In genomic region chr12:56695327-56696101, GRCh38 we compare ENCODE assay signal across 18 cellular contexts. TPM values are rescaled to one million over a fixed set of nuclear protein-coding genes. Genes with fewer than 3 reads are reported as not detected.
A peak's percentile ranks its signal among the peaks of the same experiment; 100 is the strongest.
DNase-seq lines count a peak whose midpoint lies in the region; ATAC-seq, FAIRE-seq and TF ChIP-seq lines count a peak whose summit lies in the region.
"Had no signal": no experiment of that assay in that cellular context is flagged by ENCODE, and none has a peak within 500 bp of the region (broad histone marks: within the 10 kb centered on the region; RNA-seq: fewer than 3 reads in every experiment).

No MANE protein-coding gene starts in this region.

- POLR2A ChIA-PET in activated CD4-positive, alpha-beta memory T cell treated with anti-CD3 and anti-CD28 coated beads, Interleukin-2, amount 10 ng/mL, durations not matched to agents 7 days and 5 days (lab: Charles Lee) = interaction anchor here (0.6 to 1.6 kb wide), 4 partner anchors 11 to 67 kb away, joined by 3 to 4 read pairs (median 4); partner anchors contain the start of gene NACA
- POLR2A ChIA-PET in HepG2 (lab: Yijun Ruan, JAX) = interaction anchor here (1.0 kb wide), 1 partner anchor 8 kb away, joined by 4 read pairs; the partner anchor contains the start of gene PTGES3

- H3K36me3 ChIP-seq in BLaER1 treated with 17β-estradiol and CSF1 and Interleukin-3, amounts not matched to agents 10 nM and 100 nM = no peaks in the 10 kb centered on the region
- H3K36me3 ChIP-seq in left lung (no peaks in the 10 kb centered on the region), HepG2 (replicated peaks in 1 of 2; ENCODE audit: control insufficient read depth in 1 of 2, insufficient read depth in 2 of 2, low read length in 2 of 2) (no peaks in the 10 kb centered on the region), H7 (replicated peaks; ENCODE audit: control insufficient read depth, insufficient read depth, low read length) (no peaks in the 10 kb centered on the region)
- H3K36me3 ChIP-seq: colonic mucosa, neutrophil, thoracic aorta had no signal

- no peaks in the 10 kb centered on the region for H3K9me3 Mint-ChIP-seq in nephron
- H3K9me3 Mint-ChIP-seq in activated CD4-positive, alpha-beta memory T cell treated with anti-CD3 and anti-CD28 coated beads, Interleukin-2, amount 10 ng/mL, durations not matched to agents 7 days and 5 days = peaks cover 2% of the 10 kb centered on the region
- H3K9me3 Mint-ChIP-seq: H9 had no signal

- H3K27me3 ChIP-seq in BLaER1 treated with 17β-estradiol and CSF1 and Interleukin-3, amounts not matched to agents 10 nM and 100 nM = no peaks in the 10 kb centered on the region
- no peaks in the 10 kb centered on the region for H3K27me3 ChIP-seq in left lung
- H3K27me3 ChIP-seq in HepG2 (ENCODE audit: control insufficient read depth in 1 of 2, insufficient read depth in 2 of 2, low read length in 2 of 2) = no peaks in the 10 kb centered on the region
- no peaks in the 10 kb centered on the region for H3K27me3 ChIP-seq in H7 (ENCODE audit: control insufficient read depth, insufficient read depth, low read length)
- H3K27me3 ChIP-seq: colonic mucosa, neutrophil had no signal

- no peaks in the 10 kb centered on the region for H3K36me3 Mint-ChIP-seq in nephron (ENCODE audit: low read depth)
- no peaks in the 10 kb centered on the region for H3K36me3 Mint-ChIP-seq in activated CD4-positive, alpha-beta memory T cell treated with anti-CD3 and anti-CD28 coated beads, Interleukin-2, amount 10 ng/mL, durations not matched to agents 7 days and 5 days (ENCODE audit: low read depth)

- TF ChIP-seq CTCF in HFF-Myc (IDR thresholded peaks at IDR 0.05; ENCODE audit: low read depth, low read length, missing control alignments) (no peak), VCaP (conservative IDR thresholded peaks at IDR 0.05) (no peak), nephron (IDR thresholded peaks at IDR 0.05; ENCODE audit: unreplicated experiment in 3 of 3) (no peak), left lung (IDR thresholded peaks at IDR 0.05) (no peak), HepG2 (CRISPR knock-in tag; IDR thresholded peaks at IDR 0.05) (no peak)

- peak overlapping the region in 2 of 3 experiments; percentile 42 to 60 for H3K4me3 Mint-ChIP-seq in nephron
- H3K4me3 Mint-ChIP-seq in activated CD4-positive, alpha-beta memory T cell treated with anti-CD3 and anti-CD28 coated beads, Interleukin-2, amount 10 ng/mL, durations not matched to agents 7 days and 5 days = no peak overlapping the region

- no TSS peak for BruUV-seq in HepG2 (replicated peaks; lab: Mats Ljungman, UMichigan)

- peak overlapping the region in 6 of 11 experiments; percentile 3 to 40 (median 12); a peak in 8 of 22 replicates for H3K9ac ChIP-seq in BLaER1 treated with 17β-estradiol and CSF1 and Interleukin-3, amounts not matched to agents 10 nM and 100 nM
- no peak overlapping the region for H3K9ac ChIP-seq in HepG2 (ENCODE audit: insufficient read depth, low read depth, low read length)

- DNase-seq in HFF-Myc (ENCODE audit: extremely low read depth, low read depth) (peak; percentile 48), left lung (no peak), HepG2 (ENCODE audit: low spot score) (no peak), H7 (no peak)
- DNase-seq in activated CD4-positive, alpha-beta memory T cell treated with anti-CD3 and anti-CD28 coated beads, Interleukin-2, amount 10 ng/mL, durations not matched to agents 7 days and 5 days = no peak
- DNase-seq: activated gamma-delta T cell treated with Interleukin-2 at 50 U/mL for 16 hours, anterior cingulate cortex, colonic mucosa, H9, mammary epithelial cell, MM.1S, NCI-H2081, NCI-H69 had no signal

- peak overlapping the region in 9 of 11 experiments; percentile 16 to 99 (median 50); a peak in 17 of 22 replicates for H3K27ac ChIP-seq in BLaER1 treated with 17β-estradiol and CSF1 and Interleukin-3, amounts not matched to agents 10 nM and 100 nM
- peak overlapping the region; percentile 32 for H3K27ac ChIP-seq in VCaP
- H3K27ac ChIP-seq in left lung = no peak overlapping the region
- H3K27ac ChIP-seq in HepG2 (ENCODE audit: extremely low read length, insufficient read depth, low read length) = no peak overlapping the region
- H3K27ac ChIP-seq: colonic mucosa, neutrophil, thoracic aorta had no signal

- TF ChIP-seq POLR2A in HepG2 (IDR thresholded peaks at IDR 0.05; ENCODE audit: insufficient read depth in 1 of 2, low read depth in 2 of 2, low read length in 2 of 2) = no peak

- H3K4me1 ChIP-seq in BLaER1 treated with 17β-estradiol and CSF1 and Interleukin-3, amounts not matched to agents 10 nM and 100 nM = peaks cover 18 to 49% (median 36%) of the 10 kb centered on the region in 10 experiments
- H3K4me1 ChIP-seq in left lung (peaks cover 0 to 14% of the 10 kb centered on the region in 2 donors), HepG2 (ENCODE audit: insufficient read depth, low read length) (no peaks in the 10 kb centered on the region)
- H3K4me1 ChIP-seq: colonic mucosa had no signal

- H3K27ac Mint-ChIP-seq in nephron = peak overlapping the region; percentile 92 to 96 (median 92)
- H3K27ac Mint-ChIP-seq in activated CD4-positive, alpha-beta memory T cell treated with anti-CD3 and anti-CD28 coated beads, Interleukin-2, amount 10 ng/mL, durations not matched to agents 7 days and 5 days = no peak overlapping the region
- H3K27ac Mint-ChIP-seq: H9 had no signal

- TF ChIP-seq RAD21 in HepG2 (CRISPR knock-in tag; IDR thresholded peaks at IDR 0.05) = no peak

- intact Hi-C loops in left lung (cut with DNase I) = no loop called here
- intact Hi-C loops in HepG2 (cut with micrococcal nuclease; ENCODE audit: unreplicated experiment) = no loop called here

- no peak overlapping the region for H2AFZ ChIP-seq in HepG2 (ENCODE audit: low read length)

- 84% methylated on average over 2 of the region's 2 CpGs for WGBS in HepG2 (ENCODE audit: low lambda C conversion rate)

- H3K4me1 Mint-ChIP-seq in nephron = peaks cover 18% of the 10 kb centered on the region
- peaks cover 4% of the 10 kb centered on the region for H3K4me1 Mint-ChIP-seq in activated CD4-positive, alpha-beta memory T cell treated with anti-CD3 and anti-CD28 coated beads, Interleukin-2, amount 10 ng/mL, durations not matched to agents 7 days and 5 days

- H3K79me2 ChIP-seq in HepG2 (ENCODE audit: insufficient read depth, low read length) = no peaks in the 10 kb centered on the region

- no peak for TF ChIP-seq EP300 in HepG2 (IDR thresholded peaks at IDR 0.05; ENCODE audit: low read depth in 2 of 2, low read length in 2 of 2)
- TF ChIP-seq EP300 in HepG2 (CRISPR knock-in tag; IDR thresholded peaks at IDR 0.05; ENCODE audit: borderline replicate concordance) = no peak

- FAIRE-seq in HepG2 (lab: Jason Lieb, UNC) = no peak

- H4K20me1 ChIP-seq in BLaER1 treated with 17β-estradiol and CSF1 and Interleukin-3, amounts not matched to agents 10 nM and 100 nM = no peaks in the 10 kb centered on the region
- no peaks in the 10 kb centered on the region for H4K20me1 ChIP-seq in HepG2 (ENCODE audit: insufficient read depth, low read length)

- CTCF ChIA-PET in activated CD4-positive, alpha-beta memory T cell treated with anti-CD3 and anti-CD28 coated beads, Interleukin-2, amount 10 ng/mL, durations not matched to agents 7 days and 5 days (lab: Charles Lee) = no interaction called here
- CTCF ChIA-PET in HepG2 (lab: Yijun Ruan, JAX; ENCODE audit: low intra/inter-chr PET ratio, low total read pairs) = no interaction called here

- H3K4me2 ChIP-seq in BLaER1 treated with 17β-estradiol and CSF1 and Interleukin-3, amounts not matched to agents 10 nM and 100 nM = peak overlapping the region in 4 of 11 experiments; percentile 11 to 25 (median 18); a peak in 3 of 22 replicates
- H3K4me2 ChIP-seq in HepG2 (ENCODE audit: low read depth, low read length) = no peak overlapping the region

- in situ Hi-C loops in HepG2 (cut with HindIII; ENCODE audit: extremely low pct_ligation_motif_present, low pct_unique_long_range_greater_than_20kb) = no loop called here

- ATAC-seq in left lung (no peak), HepG2 (no peak)

- peaks cover 0 to 8% (median 6%) of the 10 kb centered on the region in 11 experiments; a peak in 7 of 22 replicates for H3K9me3 ChIP-seq in BLaER1 treated with 17β-estradiol and CSF1 and Interleukin-3, amounts not matched to agents 10 nM and 100 nM (replicated peaks in 1 of 11)
- H3K9me3 ChIP-seq in left lung = no peaks in the 10 kb centered on the region
- no peaks in the 10 kb centered on the region for H3K9me3 ChIP-seq in HepG2 (ENCODE audit: low read length)
- H3K9me3 ChIP-seq: colonic mucosa, neutrophil, thoracic aorta had no signal

- H3K4me3 ChIP-seq in BLaER1 treated with 17β-estradiol and CSF1 and Interleukin-3, amounts not matched to agents 10 nM and 100 nM = no peak overlapping the region
- H3K4me3 ChIP-seq in HFF-Myc (replicated peaks; ENCODE audit: low read depth, low read length) (no peak overlapping the region), left lung (no peak overlapping the region), HepG2 (replicated peaks in 1 of 3; ENCODE audit: insufficient read depth in 1 of 3, low read depth in 2 of 3, low read length in 3 of 3) (no peak overlapping the region), H7 (ENCODE audit: insufficient read depth, low read depth, low read length) (no peak overlapping the region)
- H3K4me3 ChIP-seq: colonic mucosa, thoracic aorta had no signal

- no peaks in the 10 kb centered on the region for H3K27me3 Mint-ChIP-seq in nephron (ENCODE audit: low read depth)
- no peaks in the 10 kb centered on the region for H3K27me3 Mint-ChIP-seq in activated CD4-positive, alpha-beta memory T cell treated with anti-CD3 and anti-CD28 coated beads, Interleukin-2, amount 10 ng/mL, durations not matched to agents 7 days and 5 days

RNA-seq across cellular contexts. Expression of gene PTGES3, which starts 7.4 kb away (rescaled TPM):
- 100 to 1,000 TPM; 164 to 210 TPM for total RNA-seq in left lung
- 100 to 1,000 TPM; 240 to 241 TPM for total RNA-seq in activated CD4-positive, alpha-beta memory T cell treated with anti-CD3 and anti-CD28 coated beads, Interleukin-2, amount 10 ng/mL, durations not matched to agents 7 days and 5 days
- 159 and 290 TPM in 2 replicates for total RNA-seq in HepG2 (2016; rRNA removed; fragmentation: Illumina TruSeq; extraction: Trizol)
- 36.7 and 44.1 TPM in 2 replicates for total RNA-seq in HepG2 (2016; cell fraction: cytosol; rRNA removed; fragmentation: Illumina TruSeq; extraction: Trizol; ENCODE audit: low read depth)
- 170 and 269 TPM in 2 replicates for total RNA-seq in HepG2 (2016; cell fraction: insoluble cytoplasmic fraction; rRNA removed; fragmentation: Illumina TruSeq; extraction: Trizol)
- 155 and 168 TPM in 2 replicates for total RNA-seq in HepG2 (2016; cell fraction: membrane; rRNA removed; fragmentation: Illumina TruSeq; extraction: Trizol)
- 118 and 124 TPM in 2 replicates for total RNA-seq in HepG2 (2016; cell fraction: nucleus; rRNA removed; fragmentation: Illumina TruSeq; extraction: Trizol)
- 43.7 and 54.4 TPM in 2 replicates for polyA plus RNA-seq in HepG2 (2011; rRNA removed)
- polyA plus RNA-seq in HepG2 (2011; cell fraction: cytosol; rRNA removed) = 23.9 and 37.8 TPM in 2 replicates
- polyA plus RNA-seq in HepG2 (2011; cell fraction: nucleus; rRNA removed) = 16.1 and 21.1 TPM in 2 replicates
- polyA plus RNA-seq in HepG2 (2012) = 244 and 265 TPM in 2 replicates
- 58.0 and 58.7 TPM in 2 replicates for polyA plus RNA-seq in HepG2 (2016; cell fraction: cytosol; fragmentation: Illumina TruSeq; extraction: Trizol; ENCODE audit: low read depth)
- polyA plus RNA-seq in HepG2 (2016; cell fraction: insoluble cytoplasmic fraction; fragmentation: Illumina TruSeq; extraction: Trizol; ENCODE audit: low read depth) = 452 and 465 TPM in 2 replicates
- polyA plus RNA-seq in HepG2 (2016; cell fraction: membrane; fragmentation: Illumina TruSeq; extraction: Trizol; ENCODE audit: low read depth) = 140 and 145 TPM in 2 replicates
- 228 and 240 TPM in 2 replicates for polyA plus RNA-seq in HepG2 (2016; cell fraction: nucleus; fragmentation: Illumina TruSeq; extraction: Trizol; ENCODE audit: insufficient read depth, low read depth)
- 15.3 and 29.9 TPM in 2 replicates for polyA minus RNA-seq in HepG2 (2011; rRNA and poly(A)+ RNA removed; ENCODE audit: low replicate concordance)
- polyA minus RNA-seq in HepG2 (2011; cell fraction: cytosol; rRNA and poly(A)+ RNA removed) = 57.2 and 64.6 TPM in 2 replicates
- polyA minus RNA-seq in HepG2 (2011; cell fraction: nucleus; rRNA and poly(A)+ RNA removed) = 23.0 and 29.1 TPM in 2 replicates
- 167 and 189 TPM in 2 replicates for total RNA-seq in H7 (2014; rRNA removed; shearing (Covaris generic))

RNA-seq across cellular contexts. Expression of gene NACA, which starts 29.6 kb away (rescaled TPM):
- 100 to 1,000 TPM; 531 to 592 TPM for total RNA-seq in left lung
- total RNA-seq in activated CD4-positive, alpha-beta memory T cell treated with anti-CD3 and anti-CD28 coated beads, Interleukin-2, amount 10 ng/mL, durations not matched to agents 7 days and 5 days = 100 to 1,000 TPM; 826 to 860 TPM
- 1,700 and 2,295 TPM in 2 replicates for total RNA-seq in HepG2 (2016; rRNA removed; fragmentation: Illumina TruSeq; extraction: Trizol)
- 1,346 and 1,631 TPM in 2 replicates for total RNA-seq in HepG2 (2016; cell fraction: cytosol; rRNA removed; fragmentation: Illumina TruSeq; extraction: Trizol; ENCODE audit: low read depth)
- 1,693 and 2,342 TPM in 2 replicates for total RNA-seq in HepG2 (2016; cell fraction: insoluble cytoplasmic fraction; rRNA removed; fragmentation: Illumina TruSeq; extraction: Trizol)
- 2,301 and 2,703 TPM in 2 replicates for total RNA-seq in HepG2 (2016; cell fraction: membrane; rRNA removed; fragmentation: Illumina TruSeq; extraction: Trizol)
- 536 and 558 TPM in 2 replicates for total RNA-seq in HepG2 (2016; cell fraction: nucleus; rRNA removed; fragmentation: Illumina TruSeq; extraction: Trizol)
- polyA plus RNA-seq in HepG2 (2011; rRNA removed) = 688 and 799 TPM in 2 replicates
- polyA plus RNA-seq in HepG2 (2011; cell fraction: cytosol; rRNA removed) = 537 and 762 TPM in 2 replicates
- polyA plus RNA-seq in HepG2 (2011; cell fraction: nucleus; rRNA removed) = 98.1 and 131 TPM in 2 replicates
- polyA plus RNA-seq in HepG2 (2012) = 1,697 and 1,960 TPM in 2 replicates
- polyA plus RNA-seq in HepG2 (2016; cell fraction: cytosol; fragmentation: Illumina TruSeq; extraction: Trizol; ENCODE audit: low read depth) = 1,551 and 1,609 TPM in 2 replicates
- 1,930 and 2,097 TPM in 2 replicates for polyA plus RNA-seq in HepG2 (2016; cell fraction: insoluble cytoplasmic fraction; fragmentation: Illumina TruSeq; extraction: Trizol; ENCODE audit: low read depth)
- 2,028 and 2,269 TPM in 2 replicates for polyA plus RNA-seq in HepG2 (2016; cell fraction: membrane; fragmentation: Illumina TruSeq; extraction: Trizol; ENCODE audit: low read depth)
- 833 and 868 TPM in 2 replicates for polyA plus RNA-seq in HepG2 (2016; cell fraction: nucleus; fragmentation: Illumina TruSeq; extraction: Trizol; ENCODE audit: insufficient read depth, low read depth)
- polyA minus RNA-seq in HepG2 (2011; rRNA and poly(A)+ RNA removed; ENCODE audit: low replicate concordance) = 250 and 557 TPM in 2 replicates
- polyA minus RNA-seq in HepG2 (2011; cell fraction: cytosol; rRNA and poly(A)+ RNA removed) = 139 and 145 TPM in 2 replicates
- polyA minus RNA-seq in HepG2 (2011; cell fraction: nucleus; rRNA and poly(A)+ RNA removed) = 70.6 and 115 TPM in 2 replicates
- total RNA-seq in H7 (2014; rRNA removed; shearing (Covaris generic)) = 1,507 and 1,762 TPM in 2 replicates

RNA-seq across cellular contexts. Expression of gene ATP5F1B, which starts 49.7 kb away (rescaled TPM):
- total RNA-seq in left lung (100 to 1,000 TPM; 433 to 487 TPM), HepG2 (2016; rRNA removed; fragmentation: Illumina TruSeq; extraction: Trizol) (1,051 and 1,399 TPM in 2 replicates)
- total RNA-seq in activated CD4-positive, alpha-beta memory T cell treated with anti-CD3 and anti-CD28 coated beads, Interleukin-2, amount 10 ng/mL, durations not matched to agents 7 days and 5 days = 100 to 1,000 TPM; 529 to 549 TPM
- total RNA-seq in HepG2 (2016; cell fraction: cytosol; rRNA removed; fragmentation: Illumina TruSeq; extraction: Trizol; ENCODE audit: low read depth) = 224 and 228 TPM in 2 replicates
- total RNA-seq in HepG2 (2016; cell fraction: insoluble cytoplasmic fraction; rRNA removed; fragmentation: Illumina TruSeq; extraction: Trizol) = 1,021 and 1,411 TPM in 2 replicates
- 344 and 367 TPM in 2 replicates for total RNA-seq in HepG2 (2016; cell fraction: membrane; rRNA removed; fragmentation: Illumina TruSeq; extraction: Trizol)
- total RNA-seq in HepG2 (2016; cell fraction: nucleus; rRNA removed; fragmentation: Illumina TruSeq; extraction: Trizol) = 359 and 382 TPM in 2 replicates
- 985 and 1,180 TPM in 2 replicates for polyA plus RNA-seq in HepG2 (2011; rRNA removed)
- polyA plus RNA-seq in HepG2 (2011; cell fraction: cytosol; rRNA removed) = 961 and 1,057 TPM in 2 replicates
- 521 and 614 TPM in 2 replicates for polyA plus RNA-seq in HepG2 (2011; cell fraction: nucleus; rRNA removed)
- 690 and 871 TPM in 2 replicates for polyA plus RNA-seq in HepG2 (2012)
- polyA plus RNA-seq in HepG2 (2016; cell fraction: cytosol; fragmentation: Illumina TruSeq; extraction: Trizol; ENCODE audit: low read depth) = 156 and 174 TPM in 2 replicates
- polyA plus RNA-seq in HepG2 (2016; cell fraction: insoluble cytoplasmic fraction; fragmentation: Illumina TruSeq; extraction: Trizol; ENCODE audit: low read depth) = 1,081 and 1,136 TPM in 2 replicates
- polyA plus RNA-seq in HepG2 (2016; cell fraction: membrane; fragmentation: Illumina TruSeq; extraction: Trizol; ENCODE audit: low read depth) = 252 and 280 TPM in 2 replicates
- 530 and 544 TPM in 2 replicates for polyA plus RNA-seq in HepG2 (2016; cell fraction: nucleus; fragmentation: Illumina TruSeq; extraction: Trizol; ENCODE audit: insufficient read depth, low read depth)
- polyA minus RNA-seq in HepG2 (2011; rRNA and poly(A)+ RNA removed; ENCODE audit: low replicate concordance) = 2,113 and 3,228 TPM in 2 replicates
- polyA minus RNA-seq in HepG2 (2011; cell fraction: cytosol; rRNA and poly(A)+ RNA removed) = 569 and 591 TPM in 2 replicates
- polyA minus RNA-seq in HepG2 (2011; cell fraction: nucleus; rRNA and poly(A)+ RNA removed) = 160 and 202 TPM in 2 replicates
- 959 and 1,061 TPM in 2 replicates for total RNA-seq in H7 (2014; rRNA removed; shearing (Covaris generic))

RNA-seq across cellular contexts. Expression of gene PRIM1, which starts 56.6 kb away (rescaled TPM):
- total RNA-seq in left lung (10 to 100 TPM in 1 of 2 donors, 1 to 10 TPM in 1; 7.2 to 13.6 TPM), HepG2 (2016; rRNA removed; fragmentation: Illumina TruSeq; extraction: Trizol) (47.3 and 67.0 TPM in 2 replicates)
- total RNA-seq in activated CD4-positive, alpha-beta memory T cell treated with anti-CD3 and anti-CD28 coated beads, Interleukin-2, amount 10 ng/mL, durations not matched to agents 7 days and 5 days = 10 to 100 TPM; 45.0 to 46.2 TPM
- 14.0 and 14.2 TPM in 2 replicates for total RNA-seq in HepG2 (2016; cell fraction: cytosol; rRNA removed; fragmentation: Illumina TruSeq; extraction: Trizol; ENCODE audit: low read depth)
- total RNA-seq in HepG2 (2016; cell fraction: insoluble cytoplasmic fraction; rRNA removed; fragmentation: Illumina TruSeq; extraction: Trizol) = 47.6 and 69.6 TPM in 2 replicates
- total RNA-seq in HepG2 (2016; cell fraction: membrane; rRNA removed; fragmentation: Illumina TruSeq; extraction: Trizol) = 17.8 and 19.7 TPM in 2 replicates
- total RNA-seq in HepG2 (2016; cell fraction: nucleus; rRNA removed; fragmentation: Illumina TruSeq; extraction: Trizol) = 33.7 and 38.1 TPM in 2 replicates
- 18.1 and 30.0 TPM in 2 replicates for polyA plus RNA-seq in HepG2 (2011; rRNA removed)
- polyA plus RNA-seq in HepG2 (2011; cell fraction: cytosol; rRNA removed) = 15.5 and 16.8 TPM in 2 replicates
- 20.7 and 23.5 TPM in 2 replicates for polyA plus RNA-seq in HepG2 (2011; cell fraction: nucleus; rRNA removed)
- 15.2 and 26.9 TPM in 2 replicates for polyA plus RNA-seq in HepG2 (2012)
- polyA plus RNA-seq in HepG2 (2016; cell fraction: cytosol; fragmentation: Illumina TruSeq; extraction: Trizol; ENCODE audit: low read depth) = 5.4 and 7.7 TPM in 2 replicates
- 50.8 and 55.2 TPM in 2 replicates for polyA plus RNA-seq in HepG2 (2016; cell fraction: insoluble cytoplasmic fraction; fragmentation: Illumina TruSeq; extraction: Trizol; ENCODE audit: low read depth)
- 11.4 and 12.6 TPM in 2 replicates for polyA plus RNA-seq in HepG2 (2016; cell fraction: membrane; fragmentation: Illumina TruSeq; extraction: Trizol; ENCODE audit: low read depth)
- 35.2 and 36.7 TPM in 2 replicates for polyA plus RNA-seq in HepG2 (2016; cell fraction: nucleus; fragmentation: Illumina TruSeq; extraction: Trizol; ENCODE audit: insufficient read depth, low read depth)
- 12.4 and 36.9 TPM in 2 replicates for polyA minus RNA-seq in HepG2 (2011; rRNA and poly(A)+ RNA removed; ENCODE audit: low replicate concordance)
- 8.9 and 11.9 TPM in 2 replicates for polyA minus RNA-seq in HepG2 (2011; cell fraction: cytosol; rRNA and poly(A)+ RNA removed)
- 28.3 and 28.5 TPM in 2 replicates for polyA minus RNA-seq in HepG2 (2011; cell fraction: nucleus; rRNA and poly(A)+ RNA removed)
- 44.0 and 70.2 TPM in 2 replicates for total RNA-seq in H7 (2014; rRNA removed; shearing (Covaris generic))

Comparison
In these comparisons a context has a peak if more than half of its experiments do, and no peak if none do; other contexts are left out.
1. H3K27ac ChIP-seq: peak in BLaER1 treated with 17β-estradiol and CSF1 and Interleukin-3, amounts not matched to agents 10 nM and 100 nM (9 of 11) and VCaP (single experiment); none in left lung (0 of 2) and HepG2 (single experiment).